20 cellular contexts compared by ENCODE assay signal in genomic region chr16:49348408-49349176, GRCh38. TPM values are rescaled to one million over a fixed set of nuclear protein-coding genes. Genes with fewer than 3 reads are reported as not detected.
DNase-seq lines count a peak whose midpoint lies in the region; ATAC-seq lines count a peak whose summit lies in the region.
"Had no signal": no experiment of that assay in that cellular context is flagged by ENCODE, and none has a peak within 500 bp of the region (broad histone marks: within the 10 kb centered on the region; RNA-seq: fewer than 3 reads in every experiment).

No MANE protein-coding gene starts in this region.

- no peak for ATAC-seq in GM21381 (IDR thresholded peaks at IDR 0.05; ENCODE audit: unreplicated experiment)
- ATAC-seq: activated CD4-positive, CD25-positive, alpha-beta regulatory T cell treated with anti-CD3 and anti-CD28 coated beads, Interleukin-2, amount 50 U/mL, for 24 hours; heart right ventricle; left colon; psoas muscle; T-cell had no signal

- DNase-seq in DMS 273 (lab: John Stamatoyannopoulos, UW; ENCODE audit: unreplicated experiment): peak; percentile 40
- DNase-seq in DMS 273 treated with DMSO at 0.1 percent for 48 hours (lab: John Stamatoyannopoulos, UW): no peak
- peak; percentile 26 for DNase-seq in H4 (ENCODE audit: low spot score)
- peak; percentile 5 for DNase-seq in RPMI7951 (ENCODE audit: low read depth)
- DNase-seq in iPS-NIHi7 (ENCODE audit: extremely low spot score): peak; percentile 51
- no peak for DNase-seq in middle frontal gyrus (ENCODE audit: extremely low spot score, low spot score)
- DNase-seq in OCI-M2 (lab: John Stamatoyannopoulos, UW; ENCODE audit: unreplicated experiment): no peak
- DNase-seq: 8988T; activated naive CD8-positive, alpha-beta T cell treated with anti-CD3 and anti-CD28 coated beads for 36 hours; CD8-positive, alpha-beta memory T cell; heart right ventricle; left colon; naive B cell; NCI-H1092 treated with DMSO at 0.1 percent for 48 hours; psoas muscle; T-cell had no signal

RNA-seq across cellular contexts. Expression of gene C16orf78, which starts 25.0 kb away (rescaled TPM):
- not detected in 2 replicates for total RNA-seq in H4 (2014; rRNA removed; shearing (Covaris generic))
- not detected in 2 replicates for total RNA-seq in RPMI7951 (2014; rRNA removed; shearing (Covaris generic))
- total RNA-seq: activated naive CD8-positive, alpha-beta T cell treated with anti-CD3 and anti-CD28 coated beads for 36 hours; cardiac muscle cell; CD8-positive, alpha-beta memory T cell; heart right ventricle; left colon; psoas muscle; T-cell; thoracic aorta had no signal

Comparison
In these comparisons a context has a peak if more than half of its experiments do, and no peak if none do; other contexts are left out.
1. DNase-seq: peak in DMS 273 (single experiment), H4 (single experiment), RPMI7951 (single experiment) and iPS-NIHi7 (single experiment); none in DMS 273 treated with DMSO at 0.1 percent for 48 hours (single experiment), middle frontal gyrus (single experiment) and OCI-M2 (single experiment).